24 cellular contexts compared by ENCODE assay signal in genomic region chr22:37521236-37521739, GRCh38. TPM values are rescaled to one million over a fixed set of nuclear protein-coding genes. Genes with fewer than 3 reads are reported as not detected.
DNase-seq lines count a peak whose midpoint lies in the region; ATAC-seq lines count a peak whose summit lies in the region.
"Had no signal": no experiment of that assay in that cellular context is flagged by ENCODE, and none has a peak within 500 bp of the region (broad histone marks: within the 10 kb centered on the region; RNA-seq: fewer than 3 reads in every experiment).

No MANE protein-coding gene starts in this region.

- no peak overlapping the region for H3K4me2 ChIP-seq in neuronal stem cell (ENCODE audit: insufficient read depth, low read length, poor library complexity, severe bottlenecking)

- no peak overlapping the region for H3K23ac ChIP-seq in neuronal stem cell (ENCODE audit: low read depth, low read length, poor library complexity)

- no peak overlapping the region for H2BK15ac ChIP-seq in neuronal stem cell (ENCODE audit: low read length)

- no peak overlapping the region for H2AK5ac ChIP-seq in neuronal stem cell (ENCODE audit: low read depth, low read length)

- intact Hi-C loops in left colon (cut with DNase I, micrococcal nuclease) = no loop called here

- H3K18ac ChIP-seq in neuronal stem cell (ENCODE audit: low read length) = no peak overlapping the region

- peaks cover 4 to 25% (median 16%) of the 10 kb centered on the region in 3 experiments for H3K27me3 ChIP-seq in neuronal stem cell (ENCODE audit: control insufficient read depth in 3 of 3, insufficient read depth in 3 of 3, low read depth in 1 of 3, low read length in 3 of 3)
- H3K27me3 ChIP-seq: adrenal gland had no signal

- H3K27ac ChIP-seq in neuronal stem cell (replicated peaks; ENCODE audit: low read length) = no peak overlapping the region
- H3K27ac ChIP-seq: adrenal gland, upper lobe of left lung had no signal

- H3K9me3 Mint-ChIP-seq in stimulated activated memory B cell treated with anti-CD40 and anti-IgM and Interleukin-4, amounts not matched to agents 10 μg/mL and 1 μg/mL and 100 μg/mL, for 72 hours = no peaks in the 10 kb centered on the region
- H3K9me3 Mint-ChIP-seq: activated CD4-positive, alpha-beta memory T cell treated with anti-CD3 and anti-CD28 coated beads for 36 hours; T-helper 2 cell treated with Interferon-gamma antibody and Interleukin-4, amounts not matched to agents 5 μg/mL and 100 μg/mL, for 36 hours had no signal

- DNase-seq in NCI-H748 (lab: John Stamatoyannopoulos, UW; ENCODE audit: unreplicated experiment) (peak; percentile 5), NCI-H748 treated with DMSO at 0.1 percent for 48 hours (lab: John Stamatoyannopoulos, UW) (no peak), RPMI8226 (peak; percentile 26), left colon (peak; percentile 55 to 63), neuronal stem cell (ENCODE audit: low spot score) (no peak)
- no peak for DNase-seq in stimulated activated CD8-positive, alpha-beta memory T cell treated with anti-CD3 and anti-CD28 coated beads, Interleukin-4, amount 100 ng/mL, for 48 hours
- DNase-seq: 8988T; activated CD4-positive, alpha-beta memory T cell treated with anti-CD3 and anti-CD28 coated beads for 36 hours; activated CD4-positive, CD25-positive, alpha-beta regulatory T cell; activated effector memory CD4-positive, alpha-beta T cell treated with anti-CD3 and anti-CD28 coated beads, Interleukin-2, amount 50 U/mL, for 16 hours; adrenal gland; cortex of kidney; midbrain; NCI-H1092 treated with DMSO at 0.1 percent for 48 hours; NCI-H2081 treated with DMSO at 0.1 percent for 48 hours; stimulated activated CD4-positive, alpha-beta T cell treated with anti-CD3 and anti-CD28 coated beads, Interleukin-12 subunit alpha, Interleukin-12 subunit beta, amount 100 ng/mL, for 4 hours; upper lobe of left lung had no signal

- H3K36me3 ChIP-seq in neuronal stem cell (replicated peaks in 1 of 2; ENCODE audit: control insufficient read depth in 2 of 2, insufficient read depth in 2 of 2, low read length in 2 of 2) = peaks cover 0 to 3% of the 10 kb centered on the region in 2 donors
- H3K36me3 ChIP-seq: adrenal gland, upper lobe of left lung had no signal

- no peak overlapping the region for H3K4me3 Mint-ChIP-seq in stimulated activated memory B cell treated with anti-CD40 and anti-IgM and Interleukin-4, amounts not matched to agents 10 μg/mL and 1 μg/mL and 100 μg/mL, for 72 hours
- H3K4me3 Mint-ChIP-seq: activated CD4-positive, alpha-beta memory T cell treated with anti-CD3 and anti-CD28 coated beads for 36 hours; T-helper 2 cell treated with Interferon-gamma antibody and Interleukin-4, amounts not matched to agents 5 μg/mL and 100 μg/mL, for 36 hours had no signal

- no peak overlapping the region for H3K4me3 ChIP-seq in neuronal stem cell (ENCODE audit: low read length in 2 of 2)
- H3K4me3 ChIP-seq: adrenal gland, upper lobe of left lung had no signal

- no peaks in the 10 kb centered on the region for H3K36me3 Mint-ChIP-seq in stimulated activated memory B cell treated with anti-CD40 and anti-IgM and Interleukin-4, amounts not matched to agents 10 μg/mL and 1 μg/mL and 100 μg/mL, for 72 hours
- H3K36me3 Mint-ChIP-seq: activated CD4-positive, alpha-beta memory T cell treated with anti-CD3 and anti-CD28 coated beads for 36 hours had no signal

- WGBS in neuronal stem cell (ENCODE audit: extremely low coverage in 2 of 2, insufficient read length in 2 of 2, insufficient replicate concordance in 1 of 2), 2 donors = no CpG with 5 or more reads among the region's 14 CpGs

- peaks cover 7% of the 10 kb centered on the region for H3K4me1 Mint-ChIP-seq in stimulated activated memory B cell treated with anti-CD40 and anti-IgM and Interleukin-4, amounts not matched to agents 10 μg/mL and 1 μg/mL and 100 μg/mL, for 72 hours

- no peak overlapping the region for H4K91ac ChIP-seq in neuronal stem cell (ENCODE audit: low read depth, low read length, poor library complexity)

- H3K79me1 ChIP-seq in neuronal stem cell (ENCODE audit: low read depth, low read length) = no peaks in the 10 kb centered on the region

- H2AFZ ChIP-seq in neuronal stem cell (ENCODE audit: low read length) = no peak overlapping the region

- peak; percentile 63 for ATAC-seq in left colon
- no peak for ATAC-seq in stimulated activated memory B cell treated with anti-CD40 and anti-IgM and Interleukin-4, amounts not matched to agents 10 μg/mL and 1 μg/mL and 100 μg/mL, for 72 hours
- no peak for ATAC-seq in HG03571 (IDR thresholded peaks at IDR 0.05; ENCODE audit: unreplicated experiment)
- ATAC-seq: SK-N-SH treated with all-trans-retinoic acid at 6 μM for 48 hours had no signal

- peaks cover 10% of the 10 kb centered on the region in 2 donors for H3K4me1 ChIP-seq in neuronal stem cell (ENCODE audit: control insufficient read depth in 2 of 2, insufficient read depth in 1 of 2, low read depth in 1 of 2, low read length in 2 of 2)

- H3K9ac ChIP-seq in neuronal stem cell (ENCODE audit: low read depth, low read length, poor library complexity) = no peak overlapping the region

- no peak overlapping the region for H3K27ac Mint-ChIP-seq in stimulated activated memory B cell treated with anti-CD40 and anti-IgM and Interleukin-4, amounts not matched to agents 10 μg/mL and 1 μg/mL and 100 μg/mL, for 72 hours
- H3K27ac Mint-ChIP-seq: activated CD4-positive, alpha-beta memory T cell treated with anti-CD3 and anti-CD28 coated beads for 36 hours; T-helper 2 cell treated with Interferon-gamma antibody and Interleukin-4, amounts not matched to agents 5 μg/mL and 100 μg/mL, for 36 hours had no signal

- peaks cover 83% of the 10 kb centered on the region for H3K27me3 Mint-ChIP-seq in stimulated activated memory B cell treated with anti-CD40 and anti-IgM and Interleukin-4, amounts not matched to agents 10 μg/mL and 1 μg/mL and 100 μg/mL, for 72 hours

- no peak overlapping the region for H4K8ac ChIP-seq in neuronal stem cell (ENCODE audit: low read depth, low read length)

- peak overlapping the region; percentile 20 for H2BK120ac ChIP-seq in neuronal stem cell (ENCODE audit: low read depth, low read length)

- H2BK5ac ChIP-seq in neuronal stem cell (ENCODE audit: low read length) = no peak overlapping the region

- H3K4ac ChIP-seq in neuronal stem cell (ENCODE audit: low read length) = no peak overlapping the region

- no peak overlapping the region for H3K14ac ChIP-seq in neuronal stem cell (ENCODE audit: low read length)

- no peak overlapping the region for H2BK12ac ChIP-seq in neuronal stem cell (ENCODE audit: low read length)

- peaks cover 0 to 1% of the 10 kb centered on the region in 2 donors for H3K9me3 ChIP-seq in neuronal stem cell (replicated peaks in 1 of 2; ENCODE audit: control insufficient read depth in 2 of 2, insufficient read depth in 1 of 2, low read depth in 1 of 2, low read length in 2 of 2)
- H3K9me3 ChIP-seq: adrenal gland, upper lobe of left lung had no signal

RNA-seq across cellular contexts. Expression of gene CARD10, which starts 2.1 kb away (rescaled TPM):
- total RNA-seq in left colon = 10 to 100 TPM; 64.1 to 66.4 TPM
- 4.2 TPM for polyA plus RNA-seq in neuronal stem cell (2013, experiment 1 of 2)
- polyA plus RNA-seq in neuronal stem cell (2013, experiment 2 of 2) = 4.3 TPM

RNA-seq across cellular contexts. Expression of gene MFNG, which starts 35.1 kb away (rescaled TPM):
- 10 to 100 TPM; 10.4 to 11.2 TPM for total RNA-seq in left colon
- polyA plus RNA-seq in neuronal stem cell (2013, experiment 1 of 2) = 10.5 TPM
- 8.0 TPM for polyA plus RNA-seq in neuronal stem cell (2013, experiment 2 of 2)
- total RNA-seq: fibroblast of lung, NCI-H460, RPMI7951 had no signal

RNA-seq across cellular contexts. Expression of gene CDC42EP1, which starts 39.0 kb away (rescaled TPM):
- total RNA-seq in left colon = 10 to 100 TPM; 52.2 to 64.1 TPM
- 16.9 TPM for polyA plus RNA-seq in neuronal stem cell (2013, experiment 1 of 2)
- 16.2 TPM for polyA plus RNA-seq in neuronal stem cell (2013, experiment 2 of 2)

RNA-seq across cellular contexts. Expression of gene LGALS2, which starts 58.6 kb away (rescaled TPM):
- 10 to 100 TPM; 42.9 to 44.5 TPM for total RNA-seq in left colon
- not detected for polyA plus RNA-seq in neuronal stem cell (2013, experiment 1 of 2)
- polyA plus RNA-seq in neuronal stem cell (2013, experiment 2 of 2) = not detected
- total RNA-seq: activated CD4-positive, alpha-beta memory T cell treated with anti-CD3 and anti-CD28 coated beads for 36 hours; fibroblast of lung; NCI-H460; RPMI7951 had no signal

Comparison
In these comparisons a context has a peak if more than half of its experiments do, and no peak if none do; other contexts are left out.
1. DNase-seq: peak in NCI-H748 (single experiment), RPMI8226 (single experiment) and left colon (2 of 2); none in NCI-H748 treated with DMSO at 0.1 percent for 48 hours (single experiment), neuronal stem cell (single experiment) and stimulated activated CD8-positive, alpha-beta memory T cell treated with anti-CD3 and anti-CD28 coated beads, Interleukin-4, amount 100 ng/mL, for 48 hours (single experiment).